ENCODE assay signal across 10 cellular contexts in the genomic region with DNA sequence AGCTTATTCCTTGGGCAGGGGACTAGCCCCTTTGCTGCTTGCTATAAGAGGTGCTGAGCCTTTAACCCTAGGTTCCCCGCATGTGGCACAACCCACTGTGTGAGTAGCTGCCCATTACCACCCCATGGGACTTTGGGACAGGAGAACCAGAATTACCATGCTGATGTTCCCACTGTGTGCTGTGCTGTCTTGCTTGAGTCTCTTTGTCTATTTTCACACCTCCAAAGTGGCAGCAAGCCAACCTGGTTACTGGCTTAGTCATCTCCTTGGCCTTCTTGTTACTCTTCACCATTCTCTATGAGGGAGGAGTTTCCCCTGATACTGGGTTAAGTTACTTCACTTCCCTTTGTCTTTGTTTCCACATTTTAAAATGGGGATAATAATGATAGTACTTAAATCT.
DNase-seq lines count a peak whose midpoint lies in the region; ATAC-seq and TF ChIP-seq lines count a peak whose summit lies in the region.
"Had no signal": no experiment of that assay in that cellular context is flagged by ENCODE, and none has a peak within 500 bp of the region (broad histone marks: within the 10 kb centered on the region; RNA-seq: fewer than 3 reads in every experiment).

No MANE protein-coding gene starts in this region.

- H3K4me1 ChIP-seq in thyroid gland: peaks cover 10 to 15% of the 10 kb centered on the region in 2 donors

- TF ChIP-seq CTCF in thyroid gland (IDR thresholded peaks at IDR 0.05): no peak

- peak; percentile 68 for ATAC-seq in esophagus mucosa
- ATAC-seq: T-helper 17 cell had no signal

- no peaks in the 10 kb centered on the region for H3K9me3 ChIP-seq in thyroid gland

- intact Hi-C loops in thyroid gland (cut with DNase I): loop anchor here (10.0 kb wide), 1 partner anchor 759 kb away; no protein-coding TSS in a partner anchor

- H3K27me3 ChIP-seq in thyroid gland: no peaks in the 10 kb centered on the region

- DNase-seq in stimulated activated CD4-positive, alpha-beta T cell treated with anti-CD3 and anti-CD28 coated beads, Interleukin-15, amount 100 ng/mL, for 24 hours: peak; percentile 63
- no peak for DNase-seq in stimulated activated CD4-positive, alpha-beta T cell treated with anti-CD3 and anti-CD28 coated beads, Interleukin-12 subunit alpha, Interleukin-12 subunit beta, amount 100 ng/mL, for 4 hours
- DNase-seq in NCI-H460 (ENCODE audit: extremely low read depth, low read depth) (peak; percentile 5), thyroid gland (no peak), anterior cingulate cortex (lab: John Stamatoyannopoulos, UW) (no peak), NCI-H2171 treated with DMSO at 0.1 percent for 48 hours (lab: John Stamatoyannopoulos, UW) (no peak), DMS79 (lab: John Stamatoyannopoulos, UW) (no peak)
- DNase-seq: NCI-H187, T-helper 17 cell had no signal

- H3K36me3 ChIP-seq in thyroid gland: no peaks in the 10 kb centered on the region

- H3K27ac ChIP-seq in thyroid gland: no peak overlapping the region

- H3K4me3 ChIP-seq in thyroid gland (replicated peaks in 1 of 3): no peak overlapping the region

- TF ChIP-seq POLR2A in thyroid gland (IDR thresholded peaks at IDR 0.05): no peak

- WGBS in thyroid gland, 2 donors: 90 to 93% methylated on average over 1 of the region's 1 CpG

Comparison
In these comparisons a context has a peak if more than half of its experiments do, and no peak if none do; other contexts are left out.
1. DNase-seq: peak in stimulated activated CD4-positive, alpha-beta T cell treated with anti-CD3 and anti-CD28 coated beads, Interleukin-15, amount 100 ng/mL, for 24 hours (single experiment) and NCI-H460 (single experiment); none in stimulated activated CD4-positive, alpha-beta T cell treated with anti-CD3 and anti-CD28 coated beads, Interleukin-12 subunit alpha, Interleukin-12 subunit beta, amount 100 ng/mL, for 4 hours (single experiment), thyroid gland (0 of 2), anterior cingulate cortex (0 of 58), NCI-H2171 treated with DMSO at 0.1 percent for 48 hours (single experiment) and DMS79 (single experiment).